ENCODE assay signal across 9 cellular contexts in genomic region chr6:108622601-108623335, GRCh38.
DNase-seq lines count a peak whose midpoint lies in the region; TF ChIP-seq lines count a peak whose summit lies in the region.
"Had no signal": no experiment of that assay in that cellular context is flagged by ENCODE, and none has a peak within 500 bp of the region (broad histone marks: within the 10 kb centered on the region; RNA-seq: fewer than 3 reads in every experiment).

No MANE protein-coding gene starts in this region.

- no peak overlapping the region for H3K4me3 ChIP-seq in fibroblast of villous mesenchyme (ENCODE audit: low read depth, low read length)
- no peak overlapping the region for H3K4me3 ChIP-seq in HAP-1

- H3K9me3 ChIP-seq in HAP-1 = no peaks in the 10 kb centered on the region

- DNase-seq in EL (peak; percentile 82), SKM-1 treated with dmso at 0.1 percent for 144 hours (lab: John Stamatoyannopoulos, UW; ENCODE audit: unreplicated experiment) (peak; percentile 83), fibroblast of villous mesenchyme (ENCODE audit: low read depth) (peak; percentile 94), putamen (ENCODE audit: low spot score) (peak; percentile 26), NCI-H526 treated with DMSO at 0.1 percent for 48 hours (lab: John Stamatoyannopoulos, UW) (no peak), activated gamma-delta T cell treated with Interleukin-2 at 50 U/mL for 16 hours (no peak), HAP-1 (ENCODE audit: low spot score in 2 of 2) (no peak)
- no peak for DNase-seq in stimulated activated CD4-positive, alpha-beta T cell treated with anti-CD3 and anti-CD28 coated beads, Interleukin-2, amount 100 ng/mL, for 48 hours
- DNase-seq: stimulated activated CD4-positive, alpha-beta T cell treated with anti-CD3 and anti-CD28 coated beads, Interleukin-15, amount 100 ng/mL, for 24 hours had no signal

- in situ Hi-C loops in HAP-1 (cut with MboI; ENCODE audit: low sequenced_read_pairs) = no loop called here

- H3K27me3 ChIP-seq in HAP-1 (ENCODE audit: low read depth) = peaks cover 3% of the 10 kb centered on the region; the same call in 1 of the 2 replicates

- TF ChIP-seq CTCF in fibroblast of villous mesenchyme (IDR thresholded peaks at IDR 0.05; ENCODE audit: insufficient read depth, low read depth, low read length) = peak; percentile 12

- H3K4me1 ChIP-seq in HAP-1 = peaks cover 9% of the 10 kb centered on the region

- H3K36me3 ChIP-seq in HAP-1 (replicated peaks) = no peaks in the 10 kb centered on the region

Comparison
In these comparisons a context has a peak if more than half of its experiments do, and no peak if none do; other contexts are left out.
1. DNase-seq: peak in EL (single experiment), SKM-1 treated with dmso at 0.1 percent for 144 hours (single experiment), fibroblast of villous mesenchyme (single experiment) and putamen (single experiment); none in stimulated activated CD4-positive, alpha-beta T cell treated with anti-CD3 and anti-CD28 coated beads, Interleukin-2, amount 100 ng/mL, for 48 hours (0 of 2), NCI-H526 treated with DMSO at 0.1 percent for 48 hours (single experiment), activated gamma-delta T cell treated with Interleukin-2 at 50 U/mL for 16 hours (single experiment) and HAP-1 (0 of 2).